8 cellular contexts compared by ENCODE assay signal in genomic region chr6:35719830-35720733, GRCh38. TPM values are rescaled to one million over a fixed set of nuclear protein-coding genes. Genes with fewer than 3 reads are reported as not detected.
DNase-seq lines count a peak whose midpoint lies in the region; ATAC-seq and TF ChIP-seq lines count a peak whose summit lies in the region.

No MANE protein-coding gene starts in this region.

- no peaks in the 10 kb centered on the region for H3K27me3 ChIP-seq in A673 (replicated peaks; ENCODE audit: insufficient read depth, low read depth, low read length, poor library complexity)

- H3K4me1 ChIP-seq in A673 (ENCODE audit: insufficient read depth, low read length, poor library complexity, severe bottlenecking) = peaks cover 21% of the 10 kb centered on the region

- BruUV-seq in A673 (replicated peaks; lab: Mats Ljungman, UMichigan) = no TSS peak

- DNase-seq in A673 (ENCODE audit: low spot score) (peak; percentile 32), left cardiac atrium (peak; percentile 72), putamen (ENCODE audit: low spot score) (peak; percentile 56), GOT3 (lab: John Stamatoyannopoulos, UW) (no peak), NCI-H524 treated with DMSO at 0.1 percent for 48 hours (lab: John Stamatoyannopoulos, UW) (no peak)
- peak; percentile 66 to 70 for DNase-seq in activated T-cell treated with anti-CD3 and anti-CD28 coated beads, Interleukin-2, amount 50 U/mL, for 48 hours

- intact Hi-C loops in A673 (cut with micrococcal nuclease; ENCODE audit: unreplicated experiment) (no loop called here), left cardiac atrium (cut with DNase I) (loop anchor here (2.0 to 5.0 kb wide), 2 partner anchors 31 to 33 kb away; partner anchors contain the start of gene FKBP5 (in 2 of the 2))

- H3K36me3 ChIP-seq in A673 (ENCODE audit: insufficient read depth, low read length, poor library complexity, severe bottlenecking) = no peaks in the 10 kb centered on the region

- H3K27ac ChIP-seq in A673 (ENCODE audit: low read depth, low read length, poor library complexity, severe bottlenecking) = peak overlapping the region; percentile 58

- CTCF ChIA-PET in A673 (lab: Charles Lee) = interaction anchor here (0.5 kb wide), 1 partner anchor 195 kb away, joined by 7 read pairs; no protein-coding TSS in a partner anchor

- no peaks in the 10 kb centered on the region for H3K9me3 ChIP-seq in A673 (ENCODE audit: low read depth, low read length, poor library complexity, severe bottlenecking)

- TF ChIP-seq CTCF in A673 (conservative IDR thresholded peaks at IDR 0.05; ENCODE audit: low read depth, low read length) = no peak

- H3K4me3 ChIP-seq in A673 (ENCODE audit: low read depth, low read length, poor library complexity, severe bottlenecking) = no peak overlapping the region

- POLR2A ChIA-PET in A673 (lab: Charles Lee; ENCODE audit: low non-redundant PET) = no interaction called here

- ATAC-seq in GM18870 (IDR thresholded peaks at IDR 0.05; ENCODE audit: unreplicated experiment) = peak; percentile 43
- ATAC-seq in HG03432 (IDR thresholded peaks at IDR 0.05; ENCODE audit: unreplicated experiment) = peak; percentile 66
- ATAC-seq in left cardiac atrium = peak; percentile 68 to 77

RNA-seq across cellular contexts. Expression of gene ARMC12, which starts 16.8 kb away (rescaled TPM):
- total RNA-seq in A673 (2021) = 0.74 and 1.0 TPM in 2 replicates
- under 1 TPM; 0.21 to 0.29 TPM for total RNA-seq in left cardiac atrium

RNA-seq across cellular contexts. Expression of gene FKBP5, which starts 31.4 kb away (rescaled TPM):
- total RNA-seq in A673 (2021) = 20.4 and 26.2 TPM in 2 replicates
- total RNA-seq in left cardiac atrium = 100 to 1,000 TPM; 101 to 117 TPM

RNA-seq across cellular contexts. Expression of gene CLPSL2, which starts 56.3 kb away (rescaled TPM):
- total RNA-seq in A673 (2021) (not detected in 2 replicates), left cardiac atrium (not detected)

Comparison
In these comparisons a context has a peak if more than half of its experiments do, and no peak if none do; other contexts are left out.
1. DNase-seq: peak in A673 (single experiment), activated T-cell treated with anti-CD3 and anti-CD28 coated beads, Interleukin-2, amount 50 U/mL, for 48 hours (2 of 2), left cardiac atrium (single experiment) and putamen (single experiment); none in GOT3 (single experiment) and NCI-H524 treated with DMSO at 0.1 percent for 48 hours (single experiment).
2. Peak in every context shown above with its lines, with median percentiles within 50 percentile points of each other: ATAC-seq.